13 cellular contexts compared by ENCODE assay signal in the genomic region with DNA sequence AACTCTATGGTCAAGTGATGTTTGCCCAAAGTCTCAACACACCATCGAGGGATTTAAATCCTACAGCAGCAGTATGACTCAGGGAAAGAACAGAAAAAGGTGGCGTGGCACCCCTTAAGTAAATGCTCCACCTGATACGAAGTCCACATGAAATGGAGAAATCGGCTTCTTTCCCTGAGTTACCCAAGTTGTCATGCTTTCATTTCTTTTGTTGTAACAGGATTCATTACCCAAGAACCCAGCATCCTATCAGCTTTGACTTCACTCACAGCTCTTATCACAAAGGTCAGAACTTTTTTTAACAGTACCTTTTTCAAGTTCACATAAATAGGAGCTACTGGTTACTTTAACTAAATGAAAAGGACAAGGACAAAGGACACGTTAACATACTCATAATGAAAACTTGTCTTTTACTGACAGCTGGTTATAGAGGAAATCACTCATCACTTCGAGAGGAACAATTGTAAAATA.
DNase-seq lines count a peak whose midpoint lies in the region; ATAC-seq and TF ChIP-seq lines count a peak whose summit lies in the region.
"Had no signal": no experiment of that assay in that cellular context is flagged by ENCODE, and none has a peak within 500 bp of the region (broad histone marks: within the 10 kb centered on the region; RNA-seq: fewer than 3 reads in every experiment).

No MANE protein-coding gene starts in this region.

- H3K4me3 ChIP-seq in lower lobe of right lung = no peak overlapping the region
- H3K4me3 ChIP-seq: adrenal gland had no signal

- no peaks in the 10 kb centered on the region for H3K9me3 ChIP-seq in lower lobe of right lung
- H3K9me3 ChIP-seq: adrenal gland had no signal

- H3K27me3 ChIP-seq in lower lobe of right lung (ENCODE audit: low read depth) = no peaks in the 10 kb centered on the region
- H3K27me3 ChIP-seq: adrenal gland had no signal

- no peak for TF ChIP-seq CTCF in lower lobe of right lung (IDR thresholded peaks at IDR 0.05)

- H3K4me3 Mint-ChIP-seq in activated CD4-positive, alpha-beta T cell treated with anti-CD3 and anti-CD28 coated beads, Interleukin-2, amount 10 ng/mL, durations not matched to agents 24 days and 14 days = no peak overlapping the region

- peaks cover 56% of the 10 kb centered on the region for H3K36me3 Mint-ChIP-seq in activated CD4-positive, alpha-beta T cell treated with anti-CD3 and anti-CD28 coated beads, Interleukin-2, amount 10 ng/mL, durations not matched to agents 24 days and 14 days (ENCODE audit: low read depth)
- H3K36me3 Mint-ChIP-seq in activated naive CD4-positive, alpha-beta T cell treated with anti-CD3 and anti-CD28 coated beads, Interleukin-2, amount 50 U/mL, for 72 hours = peaks cover 24 to 56% of the 10 kb centered on the region in 2 donors

- H3K36me3 ChIP-seq in lower lobe of right lung = no peaks in the 10 kb centered on the region
- H3K36me3 ChIP-seq: adrenal gland had no signal

- intact Hi-C loops in activated CD4-positive, alpha-beta T cell treated with anti-CD3 and anti-CD28 coated beads, Interleukin-2, amount 10 ng/mL, durations not matched to agents 24 days and 14 days (cut with micrococcal nuclease) = loop anchor here (2.0 kb wide), 1 partner anchor 14 kb away; no protein-coding TSS in a partner anchor
- intact Hi-C loops in lower lobe of right lung (cut with DNase I) = no loop called here

- peak; percentile 47 to 52 for ATAC-seq in activated naive CD4-positive, alpha-beta T cell treated with anti-CD3 and anti-CD28 coated beads, Interleukin-2, amount 50 U/mL, for 72 hours
- ATAC-seq in lower lobe of right lung = peak; percentile 46 to 71

- H3K9me3 Mint-ChIP-seq in activated CD4-positive, alpha-beta T cell treated with anti-CD3 and anti-CD28 coated beads, Interleukin-2, amount 10 ng/mL, durations not matched to agents 24 days and 14 days = no peaks in the 10 kb centered on the region
- no peaks in the 10 kb centered on the region for H3K9me3 Mint-ChIP-seq in activated naive CD4-positive, alpha-beta T cell treated with anti-CD3 and anti-CD28 coated beads, Interleukin-2, amount 50 U/mL, for 72 hours

- H3K4me1 Mint-ChIP-seq in activated CD4-positive, alpha-beta T cell treated with anti-CD3 and anti-CD28 coated beads, Interleukin-2, amount 10 ng/mL, durations not matched to agents 24 days and 14 days = peaks cover 63% of the 10 kb centered on the region

- no peak for DNase-seq in activated CD4-positive, alpha-beta T cell treated with anti-CD3 and anti-CD28 coated beads, Interleukin-2, amount 10 ng/mL, durations not matched to agents 24 days and 14 days
- no peak for DNase-seq in activated CD4-positive, alpha-beta T cell treated with anti-CD3 and anti-CD28 coated beads, Interleukin-2, amount 50 U/mL, for 48 hours
- DNase-seq in activated naive CD4-positive, alpha-beta T cell treated with anti-CD3 and anti-CD28 coated beads, Interleukin-2, amount 50 U/mL, for 72 hours (ENCODE audit: low spot score in 2 of 2) = no peak
- DNase-seq in lower lobe of right lung = no peak
- DNase-seq in substantia nigra (lab: John Stamatoyannopoulos, UW) = no peak
- no peak for DNase-seq in GDM1 (lab: John Stamatoyannopoulos, UW)
- DNase-seq in globus pallidus (ENCODE audit: low spot score) = no peak
- no peak for DNase-seq in NCI-H748 treated with DMSO at 0.1 percent for 48 hours (lab: John Stamatoyannopoulos, UW)
- DNase-seq: activated CD4-positive, alpha-beta T cell treated with anti-CD3 and anti-CD28 coated beads for 48 hours; adrenal gland; dermis blood vessel endothelial cell; NCI-H2081 treated with DMSO at 0.1 percent for 48 hours; NK-92 treated with Interleukin-12 subunit alpha and Interleukin-12 subunit beta, amount 100 ng/mL, for 24 hours had no signal

- H3K27me3 Mint-ChIP-seq in activated CD4-positive, alpha-beta T cell treated with anti-CD3 and anti-CD28 coated beads, Interleukin-2, amount 10 ng/mL, durations not matched to agents 24 days and 14 days = no peaks in the 10 kb centered on the region

- H3K27ac Mint-ChIP-seq in activated CD4-positive, alpha-beta T cell treated with anti-CD3 and anti-CD28 coated beads, Interleukin-2, amount 10 ng/mL, durations not matched to agents 24 days and 14 days = peak overlapping the region; percentile 40
- H3K27ac Mint-ChIP-seq in activated naive CD4-positive, alpha-beta T cell treated with anti-CD3 and anti-CD28 coated beads, Interleukin-2, amount 50 U/mL, for 72 hours = peak overlapping the region; percentile 53 to 70

- H3K4me1 ChIP-seq in lower lobe of right lung = peaks cover 66% of the 10 kb centered on the region

- no peak overlapping the region for H3K27ac ChIP-seq in lower lobe of right lung
- peak overlapping the region; percentile 65 for H3K27ac ChIP-seq in substantia nigra (ENCODE audit: low read depth, low read length, poor library complexity, severe bottlenecking)
